Comparison of ENCODE assay signal across 9 cellular contexts in genomic region chrX:49187028-49187394, GRCh38. TPM values are rescaled to one million over a fixed set of nuclear protein-coding genes. Genes with fewer than 3 reads are reported as not detected.
A peak's percentile ranks its signal among the peaks of the same experiment; 100 is the strongest.
DNase-seq lines count a peak whose midpoint lies in the region; ATAC-seq and TF ChIP-seq lines count a peak whose summit lies in the region.
"Had no signal": no experiment of that assay in that cellular context is flagged by ENCODE, and none has a peak within 500 bp of the region (broad histone marks: within the 10 kb centered on the region; RNA-seq: fewer than 3 reads in every experiment).

No MANE protein-coding gene starts in this region.

- H3K4me3 ChIP-seq in HUES6 (ENCODE audit: low read depth, low read length): peak overlapping the region; percentile 78
- no peak overlapping the region for H3K4me3 ChIP-seq in dorsolateral prefrontal cortex

- H3K4me1 ChIP-seq in HUES6 (ENCODE audit: control insufficient read depth, insufficient read depth, low read length): peaks cover 11% of the 10 kb centered on the region; the same call in 1 of the 2 replicates

- no peak overlapping the region for H3K9ac ChIP-seq in HUES6 (ENCODE audit: low read length)

- peak overlapping the region; percentile 62 for H3K4me3 Mint-ChIP-seq in osteocyte (ENCODE audit: unreplicated experiment)

- intact Hi-C loops in dorsolateral prefrontal cortex (cut with DNase I) (loop anchor here in 1 of 2 donors (2.0 kb wide), 1 partner anchor 16 kb away; the partner anchor contains the start of gene PLP2), head of caudate nucleus (cut with DNase I) (no loop called here)

- H3K4me1 Mint-ChIP-seq in osteocyte (ENCODE audit: unreplicated experiment): peaks cover 22% of the 10 kb centered on the region

- TF ChIP-seq CTCF in C4-2B (conservative IDR thresholded peaks at IDR 0.05): no peak
- TF ChIP-seq CTCF in dorsolateral prefrontal cortex (IDR thresholded peaks at IDR 0.05 in 54 of 56, conservative IDR thresholded peaks at IDR 0.05 in 2 of 56; ENCODE audit: low read depth in 1 of 56, partially characterized antibody in 56 of 56): no peak
- TF ChIP-seq CTCF in osteocyte (IDR thresholded peaks at IDR 0.05): no peak

- ATAC-seq in GM21528 (IDR thresholded peaks at IDR 0.05; ENCODE audit: low FRiP score, unreplicated experiment) (no peak), GM21723 (IDR thresholded peaks at IDR 0.05; ENCODE audit: unreplicated experiment) (no peak), GM18502 (IDR thresholded peaks at IDR 0.05; ENCODE audit: poor library complexity, unreplicated experiment) (no peak)

- H3K27ac ChIP-seq in C4-2B (peak overlapping the region; percentile 79; the same call in 1 of the 2 replicates), HUES6 (ENCODE audit: low read depth, low read length) (no peak overlapping the region), dorsolateral prefrontal cortex (peak overlapping the region in 37 of 59 donors; percentile 4 to 85 (median 69))

- DNase-seq in dorsolateral prefrontal cortex: no peak
- DNase-seq in osteocyte (ENCODE audit: extremely low spot score, unreplicated experiment): no peak
- no peak for DNase-seq in head of caudate nucleus

- no peaks in the 10 kb centered on the region for H3K9me3 Mint-ChIP-seq in osteocyte (ENCODE audit: unreplicated experiment)

- H3K27me3 ChIP-seq in HUES6 (ENCODE audit: control insufficient read depth, insufficient read depth, low read length) (no peaks in the 10 kb centered on the region), dorsolateral prefrontal cortex (peaks cover 0 to 35% (median 0%) of the 10 kb centered on the region in 45 donors)

- peaks cover 13% of the 10 kb centered on the region for H3K36me3 ChIP-seq in HUES6 (ENCODE audit: control insufficient read depth, insufficient read depth, low read length)

- no peaks in the 10 kb centered on the region for H3K27me3 Mint-ChIP-seq in osteocyte (ENCODE audit: unreplicated experiment)
- H3K27me3 Mint-ChIP-seq: activated naive CD8-positive, alpha-beta T cell had no signal

- H3K36me3 Mint-ChIP-seq in osteocyte (ENCODE audit: unreplicated experiment): peaks cover 2% of the 10 kb centered on the region
- H3K36me3 Mint-ChIP-seq: activated naive CD8-positive, alpha-beta T cell had no signal

- H3K27ac Mint-ChIP-seq in osteocyte (ENCODE audit: unreplicated experiment): peak overlapping the region; percentile 27

- H3K9me3 ChIP-seq in HUES6 (ENCODE audit: control insufficient read depth, insufficient read depth, low read depth, low read length): peaks cover 11% of the 10 kb centered on the region; the same call in 1 of the 2 replicates

RNA-seq across cellular contexts. Expression of gene PRICKLE3, which starts 0.8 kb away (rescaled TPM):
- 1 to 10 TPM; 1.1 to 9.3 (median 3.5) TPM for total RNA-seq in dorsolateral prefrontal cortex
- 7.7 and 8.5 TPM in 2 replicates for total RNA-seq in osteocyte

RNA-seq across cellular contexts. Expression of gene SYP, which starts 13.0 kb away (rescaled TPM):
- total RNA-seq in dorsolateral prefrontal cortex (100 to 1,000 TPM; 150 to 795 (median 493) TPM), osteocyte (1.5 and 2.3 TPM in 2 replicates)

RNA-seq across cellular contexts. Expression of gene PLP2, which starts 15.3 kb away (rescaled TPM):
- total RNA-seq in dorsolateral prefrontal cortex (10 to 100 TPM in 24 of 120 experiments, 1 to 10 TPM in 96; 2.2 to 24.2 (median 6.7) TPM), osteocyte (97.4 and 100 TPM in 2 replicates)

RNA-seq across cellular contexts. Expression of gene MAGIX, which starts 24.5 kb away (rescaled TPM):
- total RNA-seq in dorsolateral prefrontal cortex (1 to 10 TPM; 2.3 to 9.6 (median 5.3) TPM), osteocyte (1.2 and 2.3 TPM in 2 replicates)

RNA-seq across cellular contexts. Expression of gene CACNA1F, which starts 46.1 kb away (rescaled TPM):
- 1 to 10 TPM in 95 of 120 experiments, under 1 TPM in 25; 0.39 to 4.0 (median 1.5) TPM for total RNA-seq in dorsolateral prefrontal cortex
- not detected in 2 replicates for total RNA-seq in osteocyte

Comparison
In these comparisons a context has a peak if more than half of its experiments do, and no peak if none do; other contexts are left out.
1. RNA of gene SYP, which starts 13.0 kb away (total RNA-seq): 150 to 795 TPM in dorsolateral prefrontal cortex; 1.5 to 2.3 TPM in osteocyte; every median in the first group is over 10 times any median in the second.